In genomic region chr5:171647043-171647899, GRCh38 we compare ENCODE assay signal across 10 cellular contexts.
DNase-seq lines count a peak whose midpoint lies in the region; FAIRE-seq and TF ChIP-seq lines count a peak whose summit lies in the region.
"Had no signal": no experiment of that assay in that cellular context is flagged by ENCODE, and none has a peak within 500 bp of the region (broad histone marks: within the 10 kb centered on the region; RNA-seq: fewer than 3 reads in every experiment).

No MANE protein-coding gene starts in this region.

- H3K27ac ChIP-seq in fibroblast of lung (ENCODE audit: insufficient read depth, low read length) = no peak overlapping the region
- H3K27ac ChIP-seq: 22Rv1, HL-60 had no signal

- TF ChIP-seq CTCF in fibroblast of lung (conservative IDR thresholded peaks at IDR 0.05 in 1 of 2, IDR thresholded peaks at IDR 0.05 in 1 of 2; ENCODE audit: low read depth in 1 of 2, low read length in 2 of 2) = no peak

- H3K4me2 ChIP-seq in fibroblast of lung (ENCODE audit: extremely low read depth, insufficient read depth, low read length) = no peak overlapping the region

- no peaks in the 10 kb centered on the region for H4K20me1 ChIP-seq in fibroblast of lung (ENCODE audit: control insufficient read depth, extremely low read depth, insufficient read depth, low read length)

- no peak overlapping the region for H2AFZ ChIP-seq in fibroblast of lung (ENCODE audit: low read length)

- no peaks in the 10 kb centered on the region for H3K27me3 ChIP-seq in fibroblast of lung (ENCODE audit: control insufficient read depth, insufficient read depth, low read length)

- no peaks in the 10 kb centered on the region for H3K79me2 ChIP-seq in fibroblast of lung (ENCODE audit: control insufficient read depth, insufficient read depth, low read length)

- DNase-seq in NCI-H2171 treated with DMSO at 0.1 percent for 48 hours (lab: John Stamatoyannopoulos, UW) = peak; percentile 3
- no peak for DNase-seq in NCI-H2171 (lab: John Stamatoyannopoulos, UW)
- DNase-seq in RCC 7860 (ENCODE audit: low spot score) = peak; percentile 34
- DNase-seq in fibroblast of lung (ENCODE audit: low read depth in 2 of 2) = peak; percentile 68 to 88
- peak; percentile 23 for DNase-seq in renal cortical epithelial cell (ENCODE audit: low read depth)
- no peak for DNase-seq in COLO829 (ENCODE audit: low spot score)
- no peak for DNase-seq in effector CD4-positive, alpha-beta T cell
- no peak for DNase-seq in NCI-H128 (lab: John Stamatoyannopoulos, UW; ENCODE audit: unreplicated experiment)

- no peak for FAIRE-seq in RCC 7860 (lab: Jason Lieb, UNC)

- H3K4me1 ChIP-seq in fibroblast of lung (ENCODE audit: control insufficient read depth, extremely low read depth, insufficient read depth, low read length) = no peaks in the 10 kb centered on the region

- no peaks in the 10 kb centered on the region for H3K36me3 ChIP-seq in fibroblast of lung (ENCODE audit: control insufficient read depth, insufficient read depth, low read length)

- no peak overlapping the region for H3K9ac ChIP-seq in fibroblast of lung (ENCODE audit: insufficient read depth, low read length)

- no peak overlapping the region for H3K4me3 ChIP-seq in fibroblast of lung (replicated peaks in 1 of 4; ENCODE audit: control extremely low read depth in 1 of 4, insufficient read depth in 1 of 4, low read depth in 3 of 4, low read length in 4 of 4)

- no peaks in the 10 kb centered on the region for H3K9me3 ChIP-seq in fibroblast of lung (ENCODE audit: control insufficient read depth, insufficient read depth, low read depth, low read length)

Comparison
In these comparisons a context has a peak if more than half of its experiments do, and no peak if none do; other contexts are left out.
1. DNase-seq: peak in NCI-H2171 treated with DMSO at 0.1 percent for 48 hours (single experiment), RCC 7860 (single experiment), fibroblast of lung (2 of 2) and renal cortical epithelial cell (single experiment); none in NCI-H2171 (single experiment), COLO829 (single experiment), effector CD4-positive, alpha-beta T cell (single experiment) and NCI-H128 (single experiment).